ENCODE assay signal across 1 cellular context in genomic region chr7:2282185-2282751, GRCh38.
TF ChIP-seq lines count a peak whose summit lies in the region.

No MANE protein-coding gene starts in this region.

TF ChIP-seq in K562, 482 proteins besides CTCF, POLR2A, EP300 and RAD21 (continues in another document):
- TF ChIP-seq MYNN (IDR thresholded peaks at IDR 0.05) (peak; percentile 69), MYNN (CRISPR knock-in tag; IDR thresholded peaks at IDR 0.05) (no peak), MGA (IDR thresholded peaks at IDR 0.05) (peak; percentile 70), ZNF282 (CRISPR knock-in tag; IDR thresholded peaks at IDR 0.05) (no peak), FOXA3 (CRISPR knock-in tag; conservative IDR thresholded peaks at IDR 0.05 in 1 of 2, IDR thresholded peaks at IDR 0.05 in 1 of 2) (no peak), TFAP4 (CRISPR knock-in tag; IDR thresholded peaks at IDR 0.05; ENCODE audit: borderline replicate concordance) (peak; percentile 65), CTBP1 (IDR thresholded peaks at IDR 0.05; ENCODE audit: borderline replicate concordance) (peak; percentile 56; the same call in 1 of the 2 replicates), PKNOX1 (IDR thresholded peaks at IDR 0.05) (0 out of 2 replicates have a peak, but pooled peaks have one; percentile 10), CBFA2T3 (IDR thresholded peaks at IDR 0.05) (peak; percentile 86), TCF3 (CRISPR knock-in tag; IDR thresholded peaks at IDR 0.05) (peak; percentile 87), E2F6 (IDR thresholded peaks at IDR 0.05; ENCODE audit: borderline replicate concordance in 1 of 2, extremely low read depth in 1 of 2, insufficient read depth in 1 of 2, insufficient read length in 1 of 2, low read depth in 1 of 2, low read length in 1 of 2, poor library complexity in 1 of 2, severe bottlenecking in 1 of 2) (peak in 1 of 2 experiments; percentile 44), CBFA2T2 (conservative IDR thresholded peaks at IDR 0.05) (peak; percentile 72), ID3 (CRISPR knock-in tag; IDR thresholded peaks at IDR 0.05) (no peak), ID3 (tag; IDR thresholded peaks at IDR 0.05) (0 out of 2 replicates have a peak, but pooled peaks have one; percentile 32), SIN3A (IDR thresholded peaks at IDR 0.05; ENCODE audit: borderline replicate concordance in 2 of 2, control insufficient read depth in 1 of 2, low read depth in 2 of 2, low read length in 2 of 2) (peak in 1 of 2 experiments; percentile 63; a peak in 1 of 4 replicates), CC2D1A (IDR thresholded peaks at IDR 0.05) (no peak), ZFP30 (CRISPR knock-in tag; IDR thresholded peaks at IDR 0.05; ENCODE audit: borderline replicate concordance) (no peak), PHF21A (IDR thresholded peaks at IDR 0.05; ENCODE audit: borderline replicate concordance, low read depth) (0 out of 2 replicates have a peak, but pooled peaks have one; percentile 26), NFYB (IDR thresholded peaks at IDR 0.05; ENCODE audit: extremely low read depth, insufficient read length) (no peak), ZC3H4 (CRISPR knock-in tag; IDR thresholded peaks at IDR 0.05; ENCODE audit: borderline replicate concordance) (no peak), ARID4B (CRISPR knock-in tag; IDR thresholded peaks at IDR 0.05) (0 out of 2 replicates have a peak, but pooled peaks have one; percentile 25), ZBTB2 (IDR thresholded peaks at IDR 0.05) (no peak), PRDM10 (IDR thresholded peaks at IDR 0.05; ENCODE audit: partially characterized antibody) (peak; percentile 85), PML (IDR thresholded peaks at IDR 0.05; ENCODE audit: low read length) (0 out of 2 replicates have a peak, but pooled peaks have one; percentile 28), POLR2AphosphoS5 (IDR thresholded peaks at IDR 0.05; ENCODE audit: control insufficient read depth, insufficient read depth, low read depth, low read length) (peak; percentile 67; the same call in 1 of the 2 replicates), TBL1XR1 (IDR thresholded peaks at IDR 0.05; ENCODE audit: low read length in 2 of 2) (peak in 1 of 2 experiments; percentile 30; a peak in 1 of 4 replicates)
